2 cellular contexts compared by ENCODE assay signal in genomic region chr11:57180141-57180561, GRCh38.
TF ChIP-seq lines count a peak whose summit lies in the region.

No MANE protein-coding gene starts in this region.

TF ChIP-seq in IMR-90, 13 proteins besides CTCF, POLR2A, EP300 and RAD21 (continued from another document):
- no peak for TF ChIP-seq USF2 (IDR thresholded peaks at IDR 0.05; ENCODE audit: low read depth, low read length)
- no peak for TF ChIP-seq CHD1 (IDR thresholded peaks at IDR 0.05; ENCODE audit: low read depth, low read length)
- TF ChIP-seq BHLHE40 (IDR thresholded peaks at IDR 0.05; ENCODE audit: low read depth, low read length) = no peak
- no peak for TF ChIP-seq ELK1 (IDR thresholded peaks at IDR 0.05; ENCODE audit: borderline replicate concordance, low read depth, low read length)
- TF ChIP-seq CEBPB (IDR thresholded peaks at IDR 0.05; ENCODE audit: low read depth, low read length) = no peak
- no peak for TF ChIP-seq MAFK (IDR thresholded peaks at IDR 0.05; ENCODE audit: low read depth, low read length)
- no peak for TF ChIP-seq MAZ (IDR thresholded peaks at IDR 0.05; ENCODE audit: borderline replicate concordance, low read depth, low read length)

TF ChIP-seq in WTC11, 78 proteins besides CTCF, POLR2A, EP300 and RAD21 (continued from another document):
- no peak for TF ChIP-seq MYBL2 (CRISPR knock-in tag; IDR thresholded peaks at IDR 0.05)
- no peak for TF ChIP-seq ESRRA (CRISPR knock-in tag; IDR thresholded peaks at IDR 0.05; ENCODE audit: borderline replicate concordance)
- no peak for TF ChIP-seq GTF2I (CRISPR knock-in tag; conservative IDR thresholded peaks at IDR 0.05)
- no peak for TF ChIP-seq ZNF671 (CRISPR knock-in tag; IDR thresholded peaks at IDR 0.05)
- TF ChIP-seq USF1 (CRISPR knock-in tag; IDR thresholded peaks at IDR 0.05) = no peak
- TF ChIP-seq ZNF121 (CRISPR knock-in tag; IDR thresholded peaks at IDR 0.05) = no peak
- TF ChIP-seq GABPB1 (CRISPR knock-in tag; IDR thresholded peaks at IDR 0.05) = no peak
- no peak for TF ChIP-seq RORB (CRISPR knock-in tag; IDR thresholded peaks at IDR 0.05)
- TF ChIP-seq CREM (CRISPR knock-in tag; IDR thresholded peaks at IDR 0.05) = no peak
TF ChIP-seq in WTC11: peak in this region for 0.
